ENCODE assay signal across 12 cellular contexts in genomic region chr2:3254438-3254941, GRCh38.
DNase-seq lines count a peak whose midpoint lies in the region; ATAC-seq and TF ChIP-seq lines count a peak whose summit lies in the region.
"Had no signal": no experiment of that assay in that cellular context is flagged by ENCODE, and none has a peak within 500 bp of the region (broad histone marks: within the 10 kb centered on the region; RNA-seq: fewer than 3 reads in every experiment).

No MANE protein-coding gene starts in this region.

- no peaks in the 10 kb centered on the region for H3K4me1 ChIP-seq in gastroesophageal sphincter

- no peaks in the 10 kb centered on the region for H3K27me3 ChIP-seq in gastroesophageal sphincter

- H3K36me3 Mint-ChIP-seq in activated naive CD8-positive, alpha-beta T cell treated with anti-CD3 and anti-CD28 coated beads, Interleukin-2, amount 50 U/mL, for 24 hours (ENCODE audit: low read depth), result peaks cover 50% of the 10 kb centered on the region
- peaks cover 54% of the 10 kb centered on the region for H3K36me3 Mint-ChIP-seq in activated naive CD8-positive, alpha-beta T cell treated with anti-CD3 and anti-CD28 coated beads for 36 hours
- peaks cover 68% of the 10 kb centered on the region for H3K36me3 Mint-ChIP-seq in stimulated activated memory B cell treated with anti-CD40 and anti-IgM and Interleukin-4, amounts not matched to agents 10 μg/mL and 1 μg/mL and 100 μg/mL, for 72 hours

- 82 to 87% methylated on average over 9 to 10 of the region's 10 CpGs for WGBS in gastroesophageal sphincter (ENCODE audit: low coverage in 1 of 2), 2 donors

- TF ChIP-seq CTCF in gastroesophageal sphincter (IDR thresholded peaks at IDR 0.05), result no peak

- no peak for DNase-seq in activated naive CD8-positive, alpha-beta T cell treated with anti-CD3 and anti-CD28 coated beads, Interleukin-2, amount 50 U/mL, for 24 hours
- DNase-seq in activated naive CD8-positive, alpha-beta T cell treated with anti-CD3 and anti-CD28 coated beads for 36 hours, result no peak
- DNase-seq in NCI-H2227 (lab: John Stamatoyannopoulos, UW; ENCODE audit: unreplicated experiment) (no peak), SIG-M5 (lab: John Stamatoyannopoulos, UW) (no peak)
- DNase-seq: activated naive CD8-positive, alpha-beta T cell treated with anti-CD3 and anti-CD28 coated beads, Interleukin-2, amount 10 ng/mL, durations not matched to agents 7 days and 5 days; NK-92 treated with Interleukin-12 subunit alpha and Interleukin-12 subunit beta, amount 100 ng/mL, for 24 hours had no signal

- no peak overlapping the region for H3K4me3 ChIP-seq in gastroesophageal sphincter

- no peak overlapping the region for H3K27ac Mint-ChIP-seq in activated naive CD8-positive, alpha-beta T cell treated with anti-CD3 and anti-CD28 coated beads, Interleukin-2, amount 50 U/mL, for 24 hours
- no peak overlapping the region for H3K27ac Mint-ChIP-seq in activated naive CD8-positive, alpha-beta T cell treated with anti-CD3 and anti-CD28 coated beads for 36 hours
- peak overlapping the region; percentile 92 for H3K27ac Mint-ChIP-seq in stimulated activated memory B cell treated with anti-CD40 and anti-IgM and Interleukin-4, amounts not matched to agents 10 μg/mL and 1 μg/mL and 100 μg/mL, for 72 hours
- H3K27ac Mint-ChIP-seq: activated naive CD8-positive, alpha-beta T cell treated with anti-CD3 and anti-CD28 coated beads, Interleukin-2, amount 10 ng/mL, durations not matched to agents 7 days and 5 days had no signal

- H3K9me3 ChIP-seq in gastroesophageal sphincter, result peaks cover 0 to 9% (median 0%) of the 10 kb centered on the region in 3 donors

- H3K4me3 Mint-ChIP-seq in activated naive CD8-positive, alpha-beta T cell treated with anti-CD3 and anti-CD28 coated beads, Interleukin-2, amount 50 U/mL, for 24 hours, result peak overlapping the region; percentile 10
- H3K4me3 Mint-ChIP-seq in activated naive CD8-positive, alpha-beta T cell treated with anti-CD3 and anti-CD28 coated beads for 36 hours, result no peak overlapping the region
- H3K4me3 Mint-ChIP-seq in stimulated activated memory B cell treated with anti-CD40 and anti-IgM and Interleukin-4, amounts not matched to agents 10 μg/mL and 1 μg/mL and 100 μg/mL, for 72 hours, result peak overlapping the region; percentile 30
- H3K4me3 Mint-ChIP-seq: activated naive CD8-positive, alpha-beta T cell treated with anti-CD3 and anti-CD28 coated beads, Interleukin-2, amount 10 ng/mL, durations not matched to agents 7 days and 5 days had no signal

- H3K27me3 Mint-ChIP-seq in activated naive CD8-positive, alpha-beta T cell treated with anti-CD3 and anti-CD28 coated beads, Interleukin-2, amount 50 U/mL, for 24 hours, result no peaks in the 10 kb centered on the region
- no peaks in the 10 kb centered on the region for H3K27me3 Mint-ChIP-seq in activated naive CD8-positive, alpha-beta T cell treated with anti-CD3 and anti-CD28 coated beads for 36 hours
- H3K27me3 Mint-ChIP-seq in stimulated activated memory B cell treated with anti-CD40 and anti-IgM and Interleukin-4, amounts not matched to agents 10 μg/mL and 1 μg/mL and 100 μg/mL, for 72 hours, result no peaks in the 10 kb centered on the region
- H3K27me3 Mint-ChIP-seq: activated naive CD8-positive, alpha-beta T cell treated with anti-CD3 and anti-CD28 coated beads, Interleukin-2, amount 10 ng/mL, durations not matched to agents 7 days and 5 days had no signal

- TF ChIP-seq POLR2A in gastroesophageal sphincter (IDR thresholded peaks at IDR 0.05), result no peak

- TF ChIP-seq EP300 in gastroesophageal sphincter (IDR thresholded peaks at IDR 0.05), result no peak

- no peak overlapping the region for H3K27ac ChIP-seq in gastroesophageal sphincter
- H3K27ac ChIP-seq: epithelial cell of prostate, VCaP had no signal

- peak; percentile 35 for ATAC-seq in activated naive CD8-positive, alpha-beta T cell treated with anti-CD3 and anti-CD28 coated beads, Interleukin-2, amount 50 U/mL, for 24 hours
- ATAC-seq in HG02759 (IDR thresholded peaks at IDR 0.05; ENCODE audit: unreplicated experiment) (peak; percentile 76), HG03571 (IDR thresholded peaks at IDR 0.05; ENCODE audit: unreplicated experiment) (peak; percentile 68), gastroesophageal sphincter (no peak)
- ATAC-seq in stimulated activated memory B cell treated with anti-CD40 and anti-IgM and Interleukin-4, amounts not matched to agents 10 μg/mL and 1 μg/mL and 100 μg/mL, for 72 hours, result peak; percentile 92

- H3K4me1 Mint-ChIP-seq in activated naive CD8-positive, alpha-beta T cell treated with anti-CD3 and anti-CD28 coated beads, Interleukin-2, amount 50 U/mL, for 24 hours, result peaks cover 14% of the 10 kb centered on the region
- peaks cover 9% of the 10 kb centered on the region for H3K4me1 Mint-ChIP-seq in activated naive CD8-positive, alpha-beta T cell treated with anti-CD3 and anti-CD28 coated beads for 36 hours
- peaks cover 42% of the 10 kb centered on the region for H3K4me1 Mint-ChIP-seq in stimulated activated memory B cell treated with anti-CD40 and anti-IgM and Interleukin-4, amounts not matched to agents 10 μg/mL and 1 μg/mL and 100 μg/mL, for 72 hours
- H3K4me1 Mint-ChIP-seq: activated naive CD8-positive, alpha-beta T cell treated with anti-CD3 and anti-CD28 coated beads, Interleukin-2, amount 10 ng/mL, durations not matched to agents 7 days and 5 days had no signal

- peaks cover 5% of the 10 kb centered on the region for H3K9me3 Mint-ChIP-seq in activated naive CD8-positive, alpha-beta T cell treated with anti-CD3 and anti-CD28 coated beads, Interleukin-2, amount 50 U/mL, for 24 hours
- peaks cover 3% of the 10 kb centered on the region for H3K9me3 Mint-ChIP-seq in activated naive CD8-positive, alpha-beta T cell treated with anti-CD3 and anti-CD28 coated beads for 36 hours
- peaks cover 2% of the 10 kb centered on the region for H3K9me3 Mint-ChIP-seq in stimulated activated memory B cell treated with anti-CD40 and anti-IgM and Interleukin-4, amounts not matched to agents 10 μg/mL and 1 μg/mL and 100 μg/mL, for 72 hours

- peaks cover 0 to 51% of the 10 kb centered on the region in 2 donors for H3K36me3 ChIP-seq in gastroesophageal sphincter
